9 cellular contexts compared by ENCODE assay signal in the genomic region with DNA sequence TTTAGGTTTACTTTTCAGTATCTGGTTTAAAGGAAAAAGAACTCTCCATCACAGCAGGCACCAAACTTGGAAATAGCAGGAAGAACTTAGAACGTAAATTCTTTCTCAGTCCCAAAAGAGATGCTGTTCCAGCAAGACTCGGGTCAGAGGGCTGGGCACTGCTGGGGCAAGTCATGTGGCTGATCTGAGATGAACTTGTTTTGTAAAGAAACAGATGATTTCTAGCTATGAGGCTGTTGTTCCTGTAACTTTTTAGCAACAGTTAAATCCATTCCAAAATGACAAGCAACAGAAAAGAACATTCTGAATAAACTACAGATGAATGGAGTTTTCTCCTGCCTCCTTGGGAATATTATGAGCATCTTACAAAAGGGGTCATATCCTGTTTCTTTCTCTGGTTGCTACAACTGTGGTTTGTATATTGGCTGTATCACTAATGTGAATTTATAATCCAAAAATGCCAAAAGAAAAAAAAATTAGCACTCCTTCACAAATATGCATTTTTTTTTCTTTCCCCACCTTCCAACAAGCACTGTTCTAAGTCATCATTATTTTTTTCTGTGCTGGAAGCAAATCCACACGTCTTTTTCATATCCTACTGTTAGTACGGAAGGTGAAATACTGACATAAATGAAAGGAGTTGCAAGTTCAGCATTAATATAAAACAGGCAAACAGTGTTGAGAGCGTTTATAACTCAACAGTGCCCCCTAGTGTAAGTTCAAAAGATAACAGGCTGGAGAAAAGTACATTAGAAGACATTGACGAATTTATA. TPM values are rescaled to one million over a fixed set of nuclear protein-coding genes. Genes with fewer than 3 reads are reported as not detected.
DNase-seq lines count a peak whose midpoint lies in the region; ATAC-seq, FAIRE-seq and TF ChIP-seq lines count a peak whose summit lies in the region.
"Had no signal": no experiment of that assay in that cellular context is flagged by ENCODE, and none has a peak within 500 bp of the region (broad histone marks: within the 10 kb centered on the region; RNA-seq: fewer than 3 reads in every experiment).

No MANE protein-coding gene starts in this region.

- FAIRE-seq in HTR-8/SVneo (lab: Jason Lieb, UNC) (no peak), urothelium cell line (lab: Jason Lieb, UNC) (no peak)

- TF ChIP-seq CTCF in dorsolateral prefrontal cortex (IDR thresholded peaks at IDR 0.05 in 54 of 56, conservative IDR thresholded peaks at IDR 0.05 in 2 of 56; ENCODE audit: low read depth in 1 of 56, partially characterized antibody in 56 of 56), result peak; percentile 79 to 98 (median 90)

- intact Hi-C loops in dorsolateral prefrontal cortex (cut with DNase I), result loop anchor here (1.0 to 5.0 kb wide), 6 partner anchors 260 to 662 kb away; a partner anchor contains a TSS

- H3K27ac ChIP-seq in dorsolateral prefrontal cortex, result peak overlapping the region in 58 of 59 donors; percentile 46 to 97 (median 90)
- H3K27ac ChIP-seq: BLaER1 treated with 17β-estradiol and CSF1 and Interleukin-3, amounts not matched to agents 10 nM and 100 nM had no signal

- ATAC-seq in HG02588 (IDR thresholded peaks at IDR 0.05; ENCODE audit: unreplicated experiment), result no peak

- DNase-seq in NCI-H187 treated with DMSO at 0.1 percent for 48 hours (lab: John Stamatoyannopoulos, UW) (peak; percentile 3), NCI-H187 (lab: John Stamatoyannopoulos, UW) (no peak), HTR-8/SVneo (ENCODE audit: insufficient read length, low spot score) (peak; percentile 36), OCI-M2 (lab: John Stamatoyannopoulos, UW; ENCODE audit: unreplicated experiment) (peak; percentile 28), dorsolateral prefrontal cortex (peak in 5 of 10 donors; percentile 23 to 64 (median 44)), lung microvascular endothelial cell (ENCODE audit: low read depth in 2 of 2) (peak; percentile 56 to 62), urothelium cell line (ENCODE audit: low spot score) (peak; percentile 30)

- H3K4me3 ChIP-seq in dorsolateral prefrontal cortex, result peak overlapping the region in 56 of 59 donors; percentile 1 to 63 (median 38)
- H3K4me3 ChIP-seq: BLaER1 treated with 17β-estradiol and CSF1 and Interleukin-3, amounts not matched to agents 10 nM and 100 nM had no signal

- no peaks in the 10 kb centered on the region for H3K27me3 ChIP-seq in dorsolateral prefrontal cortex
- H3K27me3 ChIP-seq: BLaER1 treated with 17β-estradiol and CSF1 and Interleukin-3, amounts not matched to agents 10 nM and 100 nM had no signal

RNA-seq across cellular contexts. Expression of a gene that starts 31.0 kb away (rescaled TPM):
- 1 to 10 TPM in 1 of 120 experiments, under 1 TPM in 15, not detected in 104; 0.39 to 1.2 (median 0.50) TPM for total RNA-seq in dorsolateral prefrontal cortex
- not detected in 2 replicates for total RNA-seq in lung microvascular endothelial cell

Comparison
In these comparisons a context has a peak if more than half of its experiments do, and no peak if none do; other contexts are left out.
1. DNase-seq: peak in NCI-H187 treated with DMSO at 0.1 percent for 48 hours (single experiment), HTR-8/SVneo (single experiment), OCI-M2 (single experiment), lung microvascular endothelial cell (2 of 2) and urothelium cell line (single experiment); none in NCI-H187 (0 of 2).